Comparison of ENCODE assay signal across 9 cellular contexts in the genomic region with DNA sequence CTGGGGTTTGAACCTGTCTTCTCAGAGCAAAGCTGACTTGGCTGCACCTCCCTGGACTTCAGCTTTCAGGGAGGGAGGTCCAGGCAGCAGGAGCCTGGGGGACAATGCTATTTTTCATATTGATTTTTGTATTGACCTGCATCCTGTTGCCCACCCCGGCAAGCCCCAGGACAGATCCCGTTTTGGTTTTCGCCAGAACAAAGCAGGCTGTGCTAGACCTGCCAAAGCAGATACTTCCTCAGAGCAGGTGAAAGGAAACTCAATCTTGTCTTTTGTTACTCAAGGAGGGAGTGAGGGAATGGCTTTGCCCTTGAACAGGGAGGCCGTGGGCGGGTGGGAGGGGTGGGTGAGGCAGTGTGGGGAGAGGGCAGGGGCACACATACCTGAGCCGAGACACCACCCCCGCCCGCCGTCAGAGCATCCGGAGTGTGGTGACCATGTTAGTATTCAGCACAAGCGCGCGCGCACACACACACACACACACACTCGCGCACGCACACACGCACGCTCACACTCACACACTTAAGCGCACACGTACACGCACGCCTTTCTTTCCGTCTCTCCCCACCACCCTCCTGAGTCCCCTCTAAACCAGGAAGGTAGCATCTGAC. TPM values are rescaled to one million over a fixed set of nuclear protein-coding genes. Genes with fewer than 3 reads are reported as not detected.
A peak's percentile ranks its signal among the peaks of the same experiment; 100 is the strongest.
DNase-seq lines count a peak whose midpoint lies in the region; ATAC-seq, FAIRE-seq and TF ChIP-seq lines count a peak whose summit lies in the region.
"Had no signal": no experiment of that assay in that cellular context is flagged by ENCODE, and none has a peak within 500 bp of the region (broad histone marks: within the 10 kb centered on the region; RNA-seq: fewer than 3 reads in every experiment).

No MANE protein-coding gene starts in this region.

- peaks cover 43% of the 10 kb centered on the region for H3K4me1 ChIP-seq in neural progenitor cell

- peak overlapping the region; percentile 78 for H3K4me3 Mint-ChIP-seq in neural progenitor cell

- H3K27ac ChIP-seq in caudate nucleus (ENCODE audit: low read depth, low read length), result peak overlapping the region; percentile 96
- H3K27ac ChIP-seq in neural progenitor cell, result peak overlapping the region; percentile 49

- DNase-seq in activated gamma-delta T cell treated with Interleukin-2 at 50 U/mL for 16 hours (peak; percentile 40), activated gamma-delta T cell (lab: John Stamatoyannopoulos, UW) (no peak), caudate nucleus (lab: John Stamatoyannopoulos, UW) (peak in 27 of 61 donors; percentile 25 to 86 (median 51)), neural progenitor cell (ENCODE audit: low spot score) (no peak), urothelium cell line (ENCODE audit: low spot score) (no peak), GM12891 (ENCODE audit: insufficient read length, low spot score) (no peak), ACHN (no peak)
- DNase-seq: Kasumi-1 had no signal

- no peak overlapping the region for H2AFZ ChIP-seq in neural progenitor cell (replicated peaks)

- no peak for TF ChIP-seq CTCF in neural progenitor cell (IDR thresholded peaks at IDR 0.05)

- H3K4me3 ChIP-seq in neural progenitor cell, result peak overlapping the region; percentile 43

- ATAC-seq in GM18502 (IDR thresholded peaks at IDR 0.05; ENCODE audit: poor library complexity, unreplicated experiment), result no peak

- H3K27me3 Mint-ChIP-seq in neural progenitor cell (ENCODE audit: insufficient read depth, low read depth), result peaks cover 6% of the 10 kb centered on the region

- in situ Hi-C loops in ACHN (cut with HindIII; ENCODE audit: low pct_ligation_motif_present, low pct_unique_long_range_greater_than_20kb, low sequenced_read_pairs), result no loop called here

- H3K9me3 ChIP-seq in neural progenitor cell (ENCODE audit: low read depth), result no peaks in the 10 kb centered on the region

- peaks cover 32% of the 10 kb centered on the region for H3F3A ChIP-seq in neural progenitor cell (ENCODE audit: low read depth)

- H3K36me3 ChIP-seq in neural progenitor cell, result no peaks in the 10 kb centered on the region

- H3K4me1 Mint-ChIP-seq in neural progenitor cell, result peaks cover 69% of the 10 kb centered on the region

- peaks cover 10% of the 10 kb centered on the region for H3K36me3 Mint-ChIP-seq in neural progenitor cell

- TF ChIP-seq POLR2A in GM12891 (IDR thresholded peaks at IDR 0.05; ENCODE audit: low read depth, low read length), result no peak

- H3K27me3 ChIP-seq in neural progenitor cell, result peaks cover 11% of the 10 kb centered on the region

- peak overlapping the region; percentile 97 for H3K27ac Mint-ChIP-seq in neural progenitor cell

- H3K4me2 ChIP-seq in neural progenitor cell, result peak overlapping the region; percentile 78

- FAIRE-seq in urothelium cell line (lab: Jason Lieb, UNC), result peak; percentile 50
- no peak for FAIRE-seq in GM12891 (lab: Jason Lieb, UNC)

- H3K9ac ChIP-seq in neural progenitor cell, result no peak overlapping the region

- peaks cover 100% of the 10 kb centered on the region for H4K20me1 ChIP-seq in neural progenitor cell (ENCODE audit: low read depth)

- peaks cover 11% of the 10 kb centered on the region for H3K79me2 ChIP-seq in neural progenitor cell (ENCODE audit: low read depth)

- no peaks in the 10 kb centered on the region for H3K9me3 Mint-ChIP-seq in neural progenitor cell

TF ChIP-seq in GM12891, 5 proteins besides CTCF, POLR2A, EP300 and RAD21:
- no peak for TF ChIP-seq PAX5 (IDR thresholded peaks at IDR 0.05; ENCODE audit: insufficient read depth, low read length, severe bottlenecking)

RNA-seq across cellular contexts. Expression of gene RAI1, which starts 59.5 kb away (rescaled TPM):
- total RNA-seq in neural progenitor cell (ENCODE audit: low replicate concordance), result 18.0 and 27.4 TPM in 2 replicates
- polyA plus RNA-seq in GM12891 (2012; ENCODE audit: low read depth, missing spikeins), result 7.1 TPM
